In genomic region chr11:119095066-119095880, GRCh38 we compare ENCODE assay signal across 8 cellular contexts. TPM values are rescaled to one million over a fixed set of nuclear protein-coding genes. Genes with fewer than 3 reads are reported as not detected.
DNase-seq lines count a peak whose midpoint lies in the region; ATAC-seq and TF ChIP-seq lines count a peak whose summit lies in the region.

No MANE protein-coding gene starts in this region.

- peak overlapping the region; percentile 90 to 93 for H3K27ac Mint-ChIP-seq in T-cell
- H3K27ac Mint-ChIP-seq in type B pancreatic cell = peak overlapping the region; percentile 76

- DNase-seq in NCI-H146 (lab: John Stamatoyannopoulos, UW) (peak; percentile 100), T-cell (peak; percentile 97 to 100 (median 99)), amniotic stem cell (lab: John Stamatoyannopoulos, UW) (peak; percentile 98), heart right ventricle (peak; percentile 97 to 99), pons (ENCODE audit: low spot score) (peak; percentile 100), type B pancreatic cell (ENCODE audit: extremely low spot score, unreplicated experiment) (peak; percentile 98)

- H3K9me3 Mint-ChIP-seq in T-cell = no peaks in the 10 kb centered on the region
- H3K9me3 Mint-ChIP-seq in type B pancreatic cell = no peaks in the 10 kb centered on the region

- intact Hi-C loops in heart right ventricle (cut with DNase I) = loop anchor here in 6 of 10 donors (1.0 to 10.0 kb wide), 8 partner anchors 26 to 220 kb away; partner anchors contain the start of genes HINFP (in 2 of the 6), MCAM (in 1 of the 6), NLRX1 (in 1 of the 6) and RPS25 (in 1 of the 6)

- peaks cover 0 to 63% (median 19%) of the 10 kb centered on the region in 9 donors for H3K36me3 ChIP-seq in heart right ventricle

- peak overlapping the region; percentile 58 to 98 (median 84) for H3K4me3 ChIP-seq in heart right ventricle

- peaks cover 38 to 39% (median 38%) of the 10 kb centered on the region in 3 donors for H3K4me1 Mint-ChIP-seq in T-cell
- H3K4me1 Mint-ChIP-seq in type B pancreatic cell (ENCODE audit: unreplicated experiment) = peaks cover 29% of the 10 kb centered on the region

- H3K27me3 ChIP-seq in heart right ventricle = no peaks in the 10 kb centered on the region

- peaks cover 28% of the 10 kb centered on the region for H3K36me3 Mint-ChIP-seq in T-cell
- peaks cover 33% of the 10 kb centered on the region for H3K36me3 Mint-ChIP-seq in type B pancreatic cell

- H3K4me3 Mint-ChIP-seq in T-cell (peak overlapping the region; percentile 88 to 98 (median 92)), type B pancreatic cell (peak overlapping the region; percentile 93)

- TF ChIP-seq CTCF in heart right ventricle (IDR thresholded peaks at IDR 0.05) = peak in 3 of 9 donors; percentile 16 to 32 (median 20)
- peak; percentile 47 for TF ChIP-seq CTCF in type B pancreatic cell (conservative IDR thresholded peaks at IDR 0.05)

- POLR2A ChIA-PET in T-cell (lab: Charles Lee) = interaction anchor here (0.6 to 2.0 kb wide), 12 partner anchors 9 to 220 kb away, joined by 3 to 15 read pairs (median 4); partner anchors contain the start of genes C2CD2L (in 2 of the 2), VPS11 (in 2 of the 2), HINFP (in 1 of the 2) and HMBS (in 1 of the 2)

- H3K4me1 ChIP-seq in heart right ventricle = peaks cover 10 to 47% (median 28%) of the 10 kb centered on the region in 9 donors

- TF ChIP-seq POLR2A in GM15510 (IDR thresholded peaks at IDR 0.05; ENCODE audit: borderline replicate concordance, extremely low read depth, insufficient read length) = peak; percentile 100

- peak overlapping the region; percentile 82 to 95 (median 94) for H3K27ac ChIP-seq in heart right ventricle

- H3K27me3 Mint-ChIP-seq in T-cell (no peaks in the 10 kb centered on the region), type B pancreatic cell (no peaks in the 10 kb centered on the region)

- ATAC-seq in HG02884 (IDR thresholded peaks at IDR 0.05; ENCODE audit: unreplicated experiment) (peak; percentile 82), T-cell (replicated peaks in 1 of 4) (peak; percentile 85 to 90 (median 88)), heart right ventricle (peak; percentile 94 to 98 (median 97))

- WGBS in heart right ventricle, 2 donors = 0% methylated on average over 79 of the region's 79 CpGs

- CTCF ChIA-PET in T-cell (lab: Charles Lee) = interaction anchor here (0.9 to 1.7 kb wide), 4 partner anchors 10 to 101 kb away, joined by 3 to 7 read pairs (median 5); partner anchors contain the start of genes C2CD2L (in 1 of the 2), HINFP (in 1 of the 2) and HMBS (in 1 of the 2)

- no peaks in the 10 kb centered on the region for H3K9me3 ChIP-seq in heart right ventricle

RNA-seq across cellular contexts. Expression of gene DPAGT1, which starts 6.4 kb away (rescaled TPM):
- 10 to 100 TPM; 21.7 to 54.2 (median 43.9) TPM for total RNA-seq in T-cell
- total RNA-seq in heart right ventricle = 10 to 100 TPM in 9 of 10 donors, 1 to 10 TPM in 1; 8.6 to 23.2 (median 16.5) TPM
- polyA plus RNA-seq in heart right ventricle = 10 to 100 TPM; 15.3 to 24.3 TPM
- total RNA-seq in type B pancreatic cell (ENCODE audit: low replicate concordance) = 46.4 and 62.1 TPM in 2 replicates

RNA-seq across cellular contexts. Expression of gene HMBS, which starts 10.6 kb away (rescaled TPM):
- total RNA-seq in T-cell (10 to 100 TPM in 3 of 5 donors, 1 to 10 TPM in 2; 6.7 to 17.8 (median 12.3) TPM), heart right ventricle (10 to 100 TPM; 14.3 to 24.9 (median 17.3) TPM), type B pancreatic cell (ENCODE audit: low replicate concordance) (25.3 and 38.2 TPM in 2 replicates)
- polyA plus RNA-seq in heart right ventricle = 10 to 100 TPM; 33.0 to 39.7 TPM

RNA-seq across cellular contexts. Expression of gene C2CD2L, which starts 11.9 kb away (rescaled TPM):
- total RNA-seq in T-cell (10 to 100 TPM; 18.9 to 36.4 (median 30.6) TPM), heart right ventricle (10 to 100 TPM in 3 of 10 donors, 1 to 10 TPM in 7; 6.6 to 13.7 (median 8.4) TPM), type B pancreatic cell (ENCODE audit: low replicate concordance) (10.7 and 13.5 TPM in 2 replicates)
- 10 to 100 TPM in 1 of 2 donors, 1 to 10 TPM in 1; 6.1 to 11.6 TPM for polyA plus RNA-seq in heart right ventricle

RNA-seq across cellular contexts. Expression of gene HINFP, which starts 26.1 kb away (rescaled TPM):
- total RNA-seq in T-cell = 10 to 100 TPM; 30.0 to 68.5 (median 56.7) TPM
- total RNA-seq in heart right ventricle = 10 to 100 TPM in 8 of 10 donors, 1 to 10 TPM in 2; 8.9 to 15.8 (median 11.5) TPM
- 10 to 100 TPM in 1 of 2 donors, 1 to 10 TPM in 1; 8.6 to 18.1 TPM for polyA plus RNA-seq in heart right ventricle
- 31.6 and 33.0 TPM in 2 replicates for total RNA-seq in type B pancreatic cell (ENCODE audit: low replicate concordance)

RNA-seq across cellular contexts. Expression of gene VPS11, which starts 27.7 kb away (rescaled TPM):
- total RNA-seq in T-cell (10 to 100 TPM; 59.5 to 69.8 (median 62.6) TPM), heart right ventricle (10 to 100 TPM; 15.7 to 23.8 (median 21.5) TPM), type B pancreatic cell (ENCODE audit: low replicate concordance) (34.8 and 35.8 TPM in 2 replicates)
- polyA plus RNA-seq in heart right ventricle = 10 to 100 TPM; 23.7 to 44.2 TPM

Comparison
In these comparisons a context has a peak if more than half of its experiments do, and no peak if none do; other contexts are left out.
1. Peak in every context shown above with its lines: DNase-seq, ATAC-seq, H3K4me3 ChIP-seq and H3K27ac ChIP-seq.